In genomic region chr19:17078038-17078919, GRCh38 we compare ENCODE assay signal across 10 cellular contexts. TPM values are rescaled to one million over a fixed set of nuclear protein-coding genes. Genes with fewer than 3 reads are reported as not detected.
DNase-seq lines count a peak whose midpoint lies in the region; ATAC-seq and TF ChIP-seq lines count a peak whose summit lies in the region.
"Had no signal": no experiment of that assay in that cellular context is flagged by ENCODE, and none has a peak within 500 bp of the region (broad histone marks: within the 10 kb centered on the region; RNA-seq: fewer than 3 reads in every experiment).

No MANE protein-coding gene starts in this region.

- ATAC-seq in central memory CD8-positive, alpha-beta T cell (replicated peaks; ENCODE audit: extremely low read depth, poor library complexity, severe bottlenecking): no peak
- no peak for ATAC-seq in GM18858 (IDR thresholded peaks at IDR 0.05; ENCODE audit: unreplicated experiment)

- WGBS in neuronal stem cell (ENCODE audit: extremely low coverage in 2 of 2, insufficient read length in 2 of 2, insufficient replicate concordance in 1 of 2), 2 donors: no CpG with 5 or more reads among the region's 18 CpGs

- H3K27me3 ChIP-seq in BLaER1 treated with 17β-estradiol and CSF1 and Interleukin-3, amounts not matched to agents 10 nM and 100 nM: no peaks in the 10 kb centered on the region
- H3K27me3 ChIP-seq in neuronal stem cell (ENCODE audit: control insufficient read depth in 3 of 3, insufficient read depth in 3 of 3, low read depth in 1 of 3, low read length in 3 of 3): peaks cover 0 to 4% (median 0%) of the 10 kb centered on the region in 3 experiments

- H3K18ac ChIP-seq in neuronal stem cell (ENCODE audit: low read length): no peak overlapping the region

- peak overlapping the region; percentile 57 to 97 (median 75); a peak in 15 of 20 replicates for H3K4me3 ChIP-seq in BLaER1 treated with 17β-estradiol and CSF1 and Interleukin-3, amounts not matched to agents 10 nM and 100 nM
- H3K4me3 ChIP-seq in NB4 (ENCODE audit: low read depth, low read length): peak overlapping the region; percentile 77
- H3K4me3 ChIP-seq in neuronal stem cell (ENCODE audit: low read length in 2 of 2): no peak overlapping the region
- H3K4me3 ChIP-seq in foreskin fibroblast (ENCODE audit: low read depth in 1 of 2, low read length in 2 of 2): peak overlapping the region in 1 of 2 donors; percentile 10

- H3K36me3 Mint-ChIP-seq in central memory CD8-positive, alpha-beta T cell (ENCODE audit: insufficient read depth): peaks cover 19% of the 10 kb centered on the region
- H3K36me3 Mint-ChIP-seq in nephron progenitor cell (ENCODE audit: low read depth): peaks cover under 1% of the 10 kb centered on the region

- H2BK12ac ChIP-seq in neuronal stem cell (ENCODE audit: low read length): no peak overlapping the region

- no peaks in the 10 kb centered on the region for H3K9me3 ChIP-seq in BLaER1 treated with 17β-estradiol and CSF1 and Interleukin-3, amounts not matched to agents 10 nM and 100 nM (replicated peaks in 1 of 11)
- no peaks in the 10 kb centered on the region for H3K9me3 ChIP-seq in neuronal stem cell (replicated peaks in 1 of 2; ENCODE audit: control insufficient read depth in 2 of 2, insufficient read depth in 1 of 2, low read depth in 1 of 2, low read length in 2 of 2)

- H3K4me3 Mint-ChIP-seq in central memory CD8-positive, alpha-beta T cell: peak overlapping the region; percentile 94
- H3K4me3 Mint-ChIP-seq in nephron progenitor cell: peak overlapping the region; percentile 97

- no peak overlapping the region for H3K23ac ChIP-seq in neuronal stem cell (ENCODE audit: low read depth, low read length, poor library complexity)

- H4K8ac ChIP-seq in neuronal stem cell (ENCODE audit: low read depth, low read length): no peak overlapping the region

- H2AK5ac ChIP-seq in neuronal stem cell (ENCODE audit: low read depth, low read length): no peak overlapping the region

- no peak overlapping the region for H3K4ac ChIP-seq in neuronal stem cell (ENCODE audit: low read length)

- H2AFZ ChIP-seq in neuronal stem cell (ENCODE audit: low read length): no peak overlapping the region

- TF ChIP-seq CTCF in NB4 (IDR thresholded peaks at IDR 0.05; ENCODE audit: low read depth, low read length): no peak
- no peak for TF ChIP-seq CTCF in nephron progenitor cell (IDR thresholded peaks at IDR 0.05)
- no peak for TF ChIP-seq CTCF in foreskin fibroblast (IDR thresholded peaks at IDR 0.05; ENCODE audit: low read depth, low read length)

- no peak overlapping the region for H2BK5ac ChIP-seq in neuronal stem cell (ENCODE audit: low read length)

- no peak overlapping the region for H3K14ac ChIP-seq in neuronal stem cell (ENCODE audit: low read length)

- DNase-seq in NB4 (ENCODE audit: low read depth): peak; percentile 51
- no peak for DNase-seq in central memory CD8-positive, alpha-beta T cell (ENCODE audit: low spot score in 2 of 2)
- DNase-seq in nephron progenitor cell: no peak
- no peak for DNase-seq in neuronal stem cell (ENCODE audit: low spot score)
- no peak for DNase-seq in NCI-H2107 (lab: John Stamatoyannopoulos, UW)
- no peak for DNase-seq in foreskin fibroblast
- DNase-seq: central memory CD4-positive, alpha-beta T cell; KBM-7 had no signal

- peaks cover 3 to 17% (median 7%) of the 10 kb centered on the region in 11 experiments; a peak in 16 of 22 replicates for H3K36me3 ChIP-seq in BLaER1 treated with 17β-estradiol and CSF1 and Interleukin-3, amounts not matched to agents 10 nM and 100 nM
- H3K36me3 ChIP-seq in neuronal stem cell (replicated peaks in 1 of 2; ENCODE audit: control insufficient read depth in 2 of 2, insufficient read depth in 2 of 2, low read length in 2 of 2): peaks cover 3 to 30% of the 10 kb centered on the region in 2 donors

- no peak for TF ChIP-seq POLR2A in NB4 (IDR thresholded peaks at IDR 0.05; ENCODE audit: extremely low read depth, insufficient read length)

- peaks cover 14% of the 10 kb centered on the region for H3K79me1 ChIP-seq in neuronal stem cell (ENCODE audit: low read depth, low read length)

- H2BK120ac ChIP-seq in neuronal stem cell (ENCODE audit: low read depth, low read length): no peak overlapping the region

- H3K27me3 Mint-ChIP-seq in central memory CD8-positive, alpha-beta T cell: no peaks in the 10 kb centered on the region
- H3K27me3 Mint-ChIP-seq in nephron progenitor cell (ENCODE audit: low read depth, poor library complexity): no peaks in the 10 kb centered on the region

- peak overlapping the region; percentile 86 to 96 (median 92); a peak in 20 of 22 replicates for H3K9ac ChIP-seq in BLaER1 treated with 17β-estradiol and CSF1 and Interleukin-3, amounts not matched to agents 10 nM and 100 nM
- no peak overlapping the region for H3K9ac ChIP-seq in neuronal stem cell (ENCODE audit: low read depth, low read length, poor library complexity)

- no peak overlapping the region for H2BK15ac ChIP-seq in neuronal stem cell (ENCODE audit: low read length)

- peak overlapping the region; percentile 92 to 100 (median 99) for H3K4me2 ChIP-seq in BLaER1 treated with 17β-estradiol and CSF1 and Interleukin-3, amounts not matched to agents 10 nM and 100 nM
- H3K4me2 ChIP-seq in neuronal stem cell (ENCODE audit: insufficient read depth, low read length, poor library complexity, severe bottlenecking): no peak overlapping the region

- H3K27ac Mint-ChIP-seq in central memory CD8-positive, alpha-beta T cell (ENCODE audit: low read depth): peak overlapping the region; percentile 43
- no peak overlapping the region for H3K27ac Mint-ChIP-seq in nephron progenitor cell

- H4K91ac ChIP-seq in neuronal stem cell (ENCODE audit: low read depth, low read length, poor library complexity): no peak overlapping the region

- peaks cover 72 to 81% (median 78%) of the 10 kb centered on the region in 10 experiments for H3K4me1 ChIP-seq in BLaER1 treated with 17β-estradiol and CSF1 and Interleukin-3, amounts not matched to agents 10 nM and 100 nM
- H3K4me1 ChIP-seq in neuronal stem cell (ENCODE audit: control insufficient read depth in 2 of 2, insufficient read depth in 1 of 2, low read depth in 1 of 2, low read length in 2 of 2): peaks cover 24 to 33% of the 10 kb centered on the region in 2 donors

- H3K27ac ChIP-seq in BLaER1 treated with 17β-estradiol and CSF1 and Interleukin-3, amounts not matched to agents 10 nM and 100 nM: peak overlapping the region in 10 of 11 experiments; percentile 79 to 99 (median 95); a peak in 18 of 22 replicates
- no peak overlapping the region for H3K27ac ChIP-seq in neuronal stem cell (replicated peaks; ENCODE audit: low read length)

- no peaks in the 10 kb centered on the region for H3K9me3 Mint-ChIP-seq in central memory CD8-positive, alpha-beta T cell
- H3K9me3 Mint-ChIP-seq in nephron progenitor cell: no peaks in the 10 kb centered on the region

- peaks cover 78% of the 10 kb centered on the region for H3K4me1 Mint-ChIP-seq in central memory CD8-positive, alpha-beta T cell
- peaks cover 68% of the 10 kb centered on the region for H3K4me1 Mint-ChIP-seq in nephron progenitor cell

- H4K20me1 ChIP-seq in BLaER1 treated with 17β-estradiol and CSF1 and Interleukin-3, amounts not matched to agents 10 nM and 100 nM: peaks cover 47 to 80% (median 60%) of the 10 kb centered on the region in 11 experiments

RNA-seq across cellular contexts. Expression of gene MYO9B, which starts 2.7 kb away (rescaled TPM):
- polyA plus RNA-seq in neuronal stem cell (2013, experiment 1 of 2): 22.7 TPM
- polyA plus RNA-seq in neuronal stem cell (2013, experiment 2 of 2): 23.8 TPM

RNA-seq across cellular contexts. Expression of gene HAUS8, which starts 3.0 kb away (rescaled TPM):
- 26.5 TPM for polyA plus RNA-seq in neuronal stem cell (2013, experiment 1 of 2)
- polyA plus RNA-seq in neuronal stem cell (2013, experiment 2 of 2): 27.2 TPM

RNA-seq across cellular contexts. Expression of gene CPAMD8, which starts 51.7 kb away (rescaled TPM):
- 21.3 TPM for polyA plus RNA-seq in neuronal stem cell (2013, experiment 1 of 2)
- 22.3 TPM for polyA plus RNA-seq in neuronal stem cell (2013, experiment 2 of 2)

Comparison
In these comparisons a context has a peak if more than half of its experiments do, and no peak if none do; other contexts are left out.
1. H3K4me3 ChIP-seq: peak in BLaER1 treated with 17β-estradiol and CSF1 and Interleukin-3, amounts not matched to agents 10 nM and 100 nM (10 of 10) and NB4 (single experiment); none in neuronal stem cell (0 of 2).